In the genomic region with DNA sequence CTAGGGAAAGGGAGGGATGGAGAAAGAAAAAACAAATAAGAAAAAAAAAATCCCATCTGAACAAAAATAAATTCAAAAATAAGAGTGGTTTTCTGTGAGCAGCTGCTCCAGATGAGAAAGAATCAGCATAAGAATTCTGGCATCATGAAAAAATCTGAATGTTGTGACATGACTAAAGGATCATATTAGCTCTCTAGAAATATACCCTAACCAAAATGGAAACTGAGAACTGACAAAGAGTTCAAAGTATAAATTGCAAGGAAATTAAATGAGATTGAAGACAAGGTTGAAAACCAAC, we compare ENCODE assay signal across 16 cellular contexts.
"Had no signal": no experiment of that assay in that cellular context is flagged by ENCODE, and none has a peak within 500 bp of the region (broad histone marks: within the 10 kb centered on the region; RNA-seq: fewer than 3 reads in every experiment).

No MANE protein-coding gene starts in this region.

- H3K4me3 Mint-ChIP-seq: activated CD4-positive, alpha-beta memory T cell treated with anti-CD3 and anti-CD28 coated beads for 36 hours; activated naive CD8-positive, alpha-beta T cell treated with anti-CD3 and anti-CD28 coated beads for 36 hours; memory B cell; nephron progenitor cell; T-helper 1 cell treated with Interleukin-12 subunit alpha and Interleukin-12 subunit beta and Interleukin-4 antibody, amounts not matched to agents 30 μg/mL and 1 μg/mL, for 36 hours had no signal

- H3K9me3 ChIP-seq: colonic mucosa, testis, upper lobe of left lung had no signal

- H3K4me1 ChIP-seq: breast epithelium, colonic mucosa, gastroesophageal sphincter, heart left ventricle, testis, upper lobe of left lung had no signal

- H3K9me3 Mint-ChIP-seq: central memory CD8-positive, alpha-beta T cell had no signal

- ATAC-seq: gastroesophageal sphincter, sciatic nerve had no signal

- H3K4me3 ChIP-seq: breast epithelium, colonic mucosa, gastroesophageal sphincter, heart left ventricle, testis, upper lobe of left lung had no signal

- H3K27me3 Mint-ChIP-seq: activated CD4-positive, alpha-beta memory T cell treated with anti-CD3 and anti-CD28 coated beads for 36 hours; activated naive CD8-positive, alpha-beta T cell treated with anti-CD3 and anti-CD28 coated beads for 36 hours; central memory CD8-positive, alpha-beta T cell; memory B cell had no signal

- H3K36me3 ChIP-seq: breast epithelium, colonic mucosa, gastroesophageal sphincter, heart left ventricle, upper lobe of left lung had no signal

- H3K27me3 ChIP-seq: breast epithelium, colonic mucosa, testis, upper lobe of left lung had no signal

- DNase-seq: left cardiac atrium, occipital lobe had no signal

- H3K36me3 Mint-ChIP-seq: activated CD4-positive, alpha-beta memory T cell treated with anti-CD3 and anti-CD28 coated beads for 36 hours; activated naive CD8-positive, alpha-beta T cell treated with anti-CD3 and anti-CD28 coated beads for 36 hours; memory B cell had no signal

- H3K4me1 Mint-ChIP-seq: activated naive CD8-positive, alpha-beta T cell treated with anti-CD3 and anti-CD28 coated beads for 36 hours had no signal

- H3K27ac Mint-ChIP-seq: activated CD4-positive, alpha-beta memory T cell treated with anti-CD3 and anti-CD28 coated beads for 36 hours; activated naive CD8-positive, alpha-beta T cell treated with anti-CD3 and anti-CD28 coated beads for 36 hours; memory B cell; nephron progenitor cell; T-helper 1 cell treated with Interleukin-12 subunit alpha and Interleukin-12 subunit beta and Interleukin-4 antibody, amounts not matched to agents 30 μg/mL and 1 μg/mL, for 36 hours had no signal

- H3K27ac ChIP-seq: breast epithelium, colonic mucosa, epithelial cell of prostate, gastroesophageal sphincter, heart left ventricle, testis, upper lobe of left lung had no signal
